Comparison of ENCODE assay signal across 8 cellular contexts in genomic region chr12:51171884-51172514, GRCh38. TPM values are rescaled to one million over a fixed set of nuclear protein-coding genes. Genes with fewer than 3 reads are reported as not detected.
DNase-seq lines count a peak whose midpoint lies in the region; ATAC-seq and TF ChIP-seq lines count a peak whose summit lies in the region.

No MANE protein-coding gene starts in this region.

- no peaks in the 10 kb centered on the region for H3K9me3 Mint-ChIP-seq in Caco-2 (ENCODE audit: unreplicated experiment)

- TF ChIP-seq CTCF in Caco-2 (IDR thresholded peaks at IDR 0.05; ENCODE audit: insufficient read depth in 1 of 2, low read depth in 1 of 2, low read length in 1 of 2, severe bottlenecking in 1 of 2, unreplicated experiment in 1 of 2) (no peak), colonic mucosa (IDR thresholded peaks at IDR 0.05) (no peak)

- H3K27ac Mint-ChIP-seq in Caco-2 (ENCODE audit: unreplicated experiment) = no peak overlapping the region

- ATAC-seq in GM21723 (IDR thresholded peaks at IDR 0.05; ENCODE audit: unreplicated experiment) (peak; percentile 24), HG03442 (IDR thresholded peaks at IDR 0.05; ENCODE audit: unreplicated experiment) (no peak)

- no peaks in the 10 kb centered on the region for H3K27me3 Mint-ChIP-seq in Caco-2 (ENCODE audit: insufficient read depth, unreplicated experiment)

- H3K4me1 ChIP-seq in Caco-2 = peaks cover 6% of the 10 kb centered on the region; the same call in 1 of the 2 replicates
- peaks cover 10% of the 10 kb centered on the region for H3K4me1 ChIP-seq in colonic mucosa

- peak; percentile 47 to 52 for DNase-seq in Caco-2
- DNase-seq in NOMO-1 treated with DMSO at 0.1 percent for 48 hours (lab: John Stamatoyannopoulos, UW; ENCODE audit: unreplicated experiment) = peak; percentile 43
- DNase-seq in colonic mucosa = peak; percentile 26
- peak; percentile 37 to 49 for DNase-seq in lung microvascular endothelial cell (ENCODE audit: low read depth in 2 of 2)
- DNase-seq in germinal center (ENCODE audit: low spot score) = no peak
- no peak for DNase-seq in NCI-H2081 treated with DMSO at 0.1 percent for 48 hours (lab: John Stamatoyannopoulos, UW)

- H3K9me3 ChIP-seq in Caco-2 (no peaks in the 10 kb centered on the region), colonic mucosa (no peaks in the 10 kb centered on the region)

- no peaks in the 10 kb centered on the region for H3K4me1 Mint-ChIP-seq in Caco-2 (ENCODE audit: low read depth, unreplicated experiment)

- H3K36me3 ChIP-seq in Caco-2 (ENCODE audit: control insufficient read depth, insufficient read depth, low read length) (no peaks in the 10 kb centered on the region; the same call in 1 of the 2 replicates), colonic mucosa (no peaks in the 10 kb centered on the region)

- intact Hi-C loops in Caco-2 (cut with micrococcal nuclease; ENCODE audit: unreplicated experiment) (loop anchor here (1.0 to 5.0 kb wide), 4 partner anchors 50 to 169 kb away; partner anchors contain the start of genes DAZAP2 and LETMD1), colonic mucosa (cut with DNase I) (no loop called here)

- CTCF ChIA-PET in Caco-2 (lab: Charles Lee) = interaction anchor here (0.5 to 2.2 kb wide), 3 partner anchors 46 to 667 kb away, joined by 3 to 7 read pairs (median 4); partner anchors contain the start of genes DIP2B and POU6F1

- H3K27me3 ChIP-seq in Caco-2 (replicated peaks; ENCODE audit: control insufficient read depth, insufficient read depth, low read length) (no peaks in the 10 kb centered on the region), colonic mucosa (no peaks in the 10 kb centered on the region)

- TSS peak; percentile 62 for BruUV-seq in Caco-2 (replicated peaks; lab: Mats Ljungman, UMichigan)

- peak overlapping the region; percentile 85 for H3K27ac ChIP-seq in colonic mucosa

- H3K4me3 Mint-ChIP-seq in Caco-2 (ENCODE audit: unreplicated experiment) = no peak overlapping the region

- H3K4me3 ChIP-seq in Caco-2 (ENCODE audit: low read depth, low read length) (peak overlapping the region; percentile 58), colonic mucosa (peak overlapping the region; percentile 82)

- POLR2A ChIA-PET in Caco-2 (lab: Charles Lee) = interaction anchor here (0.5 to 1.3 kb wide), 5 partner anchors 46 to 146 kb away, joined by 3 to 5 read pairs (median 4); partner anchors contain the start of genes CSRNP2, DAZAP2, POU6F1 and SLC11A2

- peak overlapping the region; percentile 85 to 97 for H3K9ac ChIP-seq in colonic mucosa (ENCODE audit: low read depth in 2 of 2, low read length in 2 of 2)

- H3K36me3 Mint-ChIP-seq in Caco-2 (ENCODE audit: insufficient read depth, unreplicated experiment) = peaks cover 5% of the 10 kb centered on the region

RNA-seq across cellular contexts. Expression of gene TFCP2, which starts 0.9 kb away (rescaled TPM):
- total RNA-seq in Caco-2 (2022) (51.4 and 52.6 TPM in 2 replicates), colonic mucosa (10 to 100 TPM; 24.4 to 30.9 TPM), lung microvascular endothelial cell (8.9 and 14.1 TPM in 2 replicates)

RNA-seq across cellular contexts. Expression of gene POU6F1, which starts 45.9 kb away (rescaled TPM):
- total RNA-seq in Caco-2 (2022) = 4.1 and 5.3 TPM in 2 replicates
- total RNA-seq in colonic mucosa = 1 to 10 TPM; 4.9 to 5.6 TPM
- total RNA-seq in lung microvascular endothelial cell = 1.3 and 3.0 TPM in 2 replicates

Comparison
In these comparisons a context has a peak if more than half of its experiments do, and no peak if none do; other contexts are left out.
1. DNase-seq: peak in Caco-2 (2 of 2), NOMO-1 treated with DMSO at 0.1 percent for 48 hours (single experiment), colonic mucosa (single experiment) and lung microvascular endothelial cell (2 of 2); none in germinal center (single experiment) and NCI-H2081 treated with DMSO at 0.1 percent for 48 hours (single experiment).